ENCODE assay signal across 1 cellular context in genomic region chr6:26120115-26120514, GRCh38.
A peak's percentile ranks its signal among the peaks of the same experiment; 100 is the strongest.
TF ChIP-seq lines count a peak whose summit lies in the region.

No MANE protein-coding gene starts in this region.

TF ChIP-seq in GM12878, 131 proteins besides CTCF, POLR2A, EP300 and RAD21:
- TF ChIP-seq ZBTB40 (IDR thresholded peaks at IDR 0.05; ENCODE audit: borderline replicate concordance) = 0 out of 2 replicates have a peak, but pooled peaks have one; percentile 11
- peak; percentile 71 for TF ChIP-seq MLLT1 (IDR thresholded peaks at IDR 0.05)
